In genomic region chr2:237725661-237726060, GRCh38 we compare ENCODE assay signal across 11 cellular contexts.
DNase-seq lines count a peak whose midpoint lies in the region; ATAC-seq and TF ChIP-seq lines count a peak whose summit lies in the region.
"Had no signal": no experiment of that assay in that cellular context is flagged by ENCODE, and none has a peak within 500 bp of the region (broad histone marks: within the 10 kb centered on the region; RNA-seq: fewer than 3 reads in every experiment).

No MANE protein-coding gene starts in this region.

- no peaks in the 10 kb centered on the region for H3K27me3 ChIP-seq in CD4-positive, alpha-beta T cell (ENCODE audit: control insufficient read depth, insufficient read depth, low read length)
- H3K27me3 ChIP-seq in gastroesophageal sphincter (no peaks in the 10 kb centered on the region), GM23248 (replicated peaks; ENCODE audit: insufficient read depth) (no peaks in the 10 kb centered on the region)
- H3K27me3 ChIP-seq: ascending aorta, BLaER1 had no signal

- no peaks in the 10 kb centered on the region for H3K9me3 Mint-ChIP-seq in CD4-positive, alpha-beta T cell
- no peaks in the 10 kb centered on the region for H3K9me3 Mint-ChIP-seq in natural killer cell treated with Interleukin-12 subunit alpha and Interleukin-12 subunit beta and Interleukin-15 and Interleukin-18, amount 100 ng/mL, for 72 hours

- POLR2A ChIA-PET in CD4-positive, alpha-beta T cell (lab: Charles Lee): interaction anchor here (1.4 kb wide), 1 partner anchor 13 kb away, joined by 4 read pairs; no protein-coding TSS in a partner anchor

- H3K4me3 Mint-ChIP-seq in CD4-positive, alpha-beta T cell: no peak overlapping the region
- H3K4me3 Mint-ChIP-seq in natural killer cell treated with Interleukin-12 subunit alpha and Interleukin-12 subunit beta and Interleukin-15 and Interleukin-18, amount 100 ng/mL, for 72 hours: no peak overlapping the region

- H3K27ac ChIP-seq in CD4-positive, alpha-beta T cell (ENCODE audit: low read depth, low read length): no peak overlapping the region
- peak overlapping the region in 3 of 4 donors; percentile 27 to 67 (median 65) for H3K27ac ChIP-seq in gastroesophageal sphincter
- H3K27ac ChIP-seq in GM23248: no peak overlapping the region
- H3K27ac ChIP-seq: BLaER1 had no signal

- 43 to 71% methylated on average over 4 of the region's 4 CpGs for WGBS in gastroesophageal sphincter (ENCODE audit: low coverage in 1 of 2), 2 donors
- 98 to 99% methylated on average over 4 of the region's 4 CpGs for WGBS in GM23248 (ENCODE audit: low coverage in 1 of 2, low lambda C conversion rate in 2 of 2, missing lambda C conversion rate in 2 of 2), 2 experiments

- H3K36me3 ChIP-seq in gastroesophageal sphincter: peaks cover 0 to 3% of the 10 kb centered on the region in 2 donors
- peaks cover 11% of the 10 kb centered on the region; the same call in 1 of the 2 replicates for H3K36me3 ChIP-seq in GM23248 (ENCODE audit: low read depth)

- no peak for TF ChIP-seq CTCF in CD4-positive, alpha-beta T cell (IDR thresholded peaks at IDR 0.05)
- no peak for TF ChIP-seq CTCF in gastroesophageal sphincter (IDR thresholded peaks at IDR 0.05)

- no peak overlapping the region for H3K4me3 ChIP-seq in gastroesophageal sphincter
- H3K4me3 ChIP-seq in GM23248: no peak overlapping the region
- H3K4me3 ChIP-seq: ascending aorta, BLaER1 had no signal

- H3K4me1 Mint-ChIP-seq in CD4-positive, alpha-beta T cell (ENCODE audit: low read depth): peaks cover 91% of the 10 kb centered on the region
- H3K4me1 Mint-ChIP-seq in natural killer cell treated with Interleukin-12 subunit alpha and Interleukin-12 subunit beta and Interleukin-15 and Interleukin-18, amount 100 ng/mL, for 72 hours (ENCODE audit: low read depth in 2 of 2): peaks cover 32 to 59% of the 10 kb centered on the region in 2 donors

- H4K20me1 ChIP-seq in GM23248 (ENCODE audit: insufficient read depth): no peaks in the 10 kb centered on the region

- TF ChIP-seq EP300 in gastroesophageal sphincter (IDR thresholded peaks at IDR 0.05): no peak

- peaks cover 0 to 100% (median 19%) of the 10 kb centered on the region in 3 donors for H3K4me1 ChIP-seq in gastroesophageal sphincter
- peaks cover 45% of the 10 kb centered on the region for H3K4me1 ChIP-seq in GM23248 (ENCODE audit: insufficient read depth)

- peaks cover 73% of the 10 kb centered on the region for H3K36me3 Mint-ChIP-seq in CD4-positive, alpha-beta T cell (ENCODE audit: low read depth)
- H3K36me3 Mint-ChIP-seq in natural killer cell treated with Interleukin-12 subunit alpha and Interleukin-12 subunit beta and Interleukin-15 and Interleukin-18, amount 100 ng/mL, for 72 hours: peaks cover 4% of the 10 kb centered on the region

- H3K9me2 ChIP-seq in GM23248 (ENCODE audit: insufficient read depth): no peaks in the 10 kb centered on the region

- DNase-seq in CD4-positive, alpha-beta T cell: no peak
- DNase-seq in NOMO-1 (lab: John Stamatoyannopoulos, UW; ENCODE audit: unreplicated experiment in 2 of 2) (peak; percentile 28 to 83), DMS 273 (lab: John Stamatoyannopoulos, UW; ENCODE audit: unreplicated experiment) (no peak), GM23248 (no peak), C1 segment of cervical spinal cord (lab: John Stamatoyannopoulos, UW) (no peak), NCI-H82 treated with DMSO at 0.1 percent for 48 hours (lab: John Stamatoyannopoulos, UW; ENCODE audit: unreplicated experiment) (no peak)
- peak; percentile 32 for DNase-seq in natural killer cell treated with Interleukin-12 subunit alpha and Interleukin-12 subunit beta and Interleukin-15 and Interleukin-18, amount 100 ng/mL, for 72 hours (ENCODE audit: low spot score)
- DNase-seq: activated T-cell treated with anti-CD3 and anti-CD28 coated beads for 4 hours had no signal

- H3F3A ChIP-seq in GM23248 (ENCODE audit: insufficient read depth): peaks cover 25% of the 10 kb centered on the region

- peaks cover 96% of the 10 kb centered on the region for H3K79me2 ChIP-seq in GM23248 (ENCODE audit: insufficient read depth)

- ATAC-seq in CD4-positive, alpha-beta T cell (ENCODE audit: poor library complexity): no peak
- peak; percentile 67 for ATAC-seq in gastroesophageal sphincter
- ATAC-seq in natural killer cell treated with Interleukin-12 subunit alpha and Interleukin-12 subunit beta and Interleukin-15 and Interleukin-18, amount 100 ng/mL, for 72 hours: no peak

- H3K9me3 ChIP-seq in CD4-positive, alpha-beta T cell (ENCODE audit: control insufficient read depth, low read length): no peaks in the 10 kb centered on the region
- H3K9me3 ChIP-seq in gastroesophageal sphincter (no peaks in the 10 kb centered on the region), GM23248 (ENCODE audit: low read depth) (no peaks in the 10 kb centered on the region)
- H3K9me3 ChIP-seq: ascending aorta, BLaER1 had no signal

- no peak overlapping the region for H3K9ac ChIP-seq in GM23248
- H3K9ac ChIP-seq: BLaER1 had no signal

- in situ Hi-C loops in GM23248 (cut with MboI): no loop called here

- peak overlapping the region; percentile 3 for H3K27ac Mint-ChIP-seq in CD4-positive, alpha-beta T cell
- H3K27ac Mint-ChIP-seq in natural killer cell treated with Interleukin-12 subunit alpha and Interleukin-12 subunit beta and Interleukin-15 and Interleukin-18, amount 100 ng/mL, for 72 hours: peak overlapping the region in 1 of 2 donors; percentile 16

- no peak overlapping the region for H2AFZ ChIP-seq in GM23248

- no peaks in the 10 kb centered on the region for H3K27me3 Mint-ChIP-seq in CD4-positive, alpha-beta T cell
- no peaks in the 10 kb centered on the region for H3K27me3 Mint-ChIP-seq in natural killer cell treated with Interleukin-12 subunit alpha and Interleukin-12 subunit beta and Interleukin-15 and Interleukin-18, amount 100 ng/mL, for 72 hours

- TF ChIP-seq POLR2A in gastroesophageal sphincter (IDR thresholded peaks at IDR 0.05): no peak

- intact Hi-C loops in CD4-positive, alpha-beta T cell (cut with DNase I, micrococcal nuclease): no loop called here

- CTCF ChIA-PET in CD4-positive, alpha-beta T cell (lab: Charles Lee): interaction anchor here (1.1 to 2.4 kb wide), 2 partner anchors 11 to 53 kb away, joined by 3 to 9 read pairs; no protein-coding TSS in a partner anchor

- H3K4me2 ChIP-seq in GM23248 (ENCODE audit: unreplicated experiment): no peak overlapping the region

Comparison
In these comparisons a context has a peak if more than half of its experiments do, and no peak if none do; other contexts are left out.
1. DNase-seq: peak in NOMO-1 (2 of 2) and natural killer cell treated with Interleukin-12 subunit alpha and Interleukin-12 subunit beta and Interleukin-15 and Interleukin-18, amount 100 ng/mL, for 72 hours (single experiment); none in CD4-positive, alpha-beta T cell (0 of 10), DMS 273 (single experiment), GM23248 (single experiment), C1 segment of cervical spinal cord (0 of 14) and NCI-H82 treated with DMSO at 0.1 percent for 48 hours (single experiment).
2. H3K27ac ChIP-seq: peak in gastroesophageal sphincter (3 of 4); none in CD4-positive, alpha-beta T cell (single experiment) and GM23248 (single experiment).